11 cellular contexts compared by ENCODE assay signal in the genomic region with DNA sequence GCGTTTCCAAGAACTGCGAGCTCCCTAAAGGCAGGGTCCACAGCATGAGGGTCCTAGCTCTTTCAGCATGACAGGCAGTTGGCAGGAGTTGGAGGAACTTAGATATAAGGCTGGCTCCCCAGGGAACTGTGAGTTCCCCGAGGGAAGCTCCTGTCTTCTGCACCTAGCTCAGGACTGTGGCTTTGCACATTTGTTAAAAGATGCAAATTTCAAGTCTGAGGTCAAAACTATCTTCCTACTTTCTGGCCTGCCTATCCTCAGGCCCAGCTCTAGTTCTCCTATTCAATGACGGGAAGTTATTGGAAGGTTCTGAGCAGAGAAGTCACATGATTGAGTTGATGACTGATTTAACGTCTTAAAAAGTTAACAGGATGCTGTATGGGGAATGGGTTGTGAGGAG. TPM values are rescaled to one million over a fixed set of nuclear protein-coding genes. Genes with fewer than 3 reads are reported as not detected.
DNase-seq lines count a peak whose midpoint lies in the region; ATAC-seq and TF ChIP-seq lines count a peak whose summit lies in the region.
"Had no signal": no experiment of that assay in that cellular context is flagged by ENCODE, and none has a peak within 500 bp of the region (broad histone marks: within the 10 kb centered on the region; RNA-seq: fewer than 3 reads in every experiment).

No MANE protein-coding gene starts in this region.

- H3K36me3 ChIP-seq in OCI-LY1 (ENCODE audit: insufficient read depth, low read length) (peaks cover 3% of the 10 kb centered on the region; the same call in 1 of the 2 replicates), smooth muscle cell (ENCODE audit: low read depth) (no peaks in the 10 kb centered on the region)

- H3K9me3 ChIP-seq in OCI-LY1 (ENCODE audit: low read length) (no peaks in the 10 kb centered on the region), smooth muscle cell (replicated peaks; ENCODE audit: low read depth) (no peaks in the 10 kb centered on the region)

- 87% methylated on average over 5 of the region's 5 CpGs for WGBS in smooth muscle cell (ENCODE audit: low lambda C conversion rate)

- H3K9me2 ChIP-seq in OCI-LY1 (ENCODE audit: low read depth, low read length), result no peaks in the 10 kb centered on the region

- no peak overlapping the region for H3K4me3 ChIP-seq in OCI-LY1 (ENCODE audit: low read depth, low read length, poor library complexity, severe bottlenecking)
- H3K4me3 ChIP-seq in smooth muscle cell, result no peak overlapping the region

- in situ Hi-C loops in GM13976 (cut with MboI; ENCODE audit: low sequenced_read_pairs, unreplicated experiment), result no loop called here

- H4K20me1 ChIP-seq in OCI-LY1 (ENCODE audit: insufficient read depth, low read length) (no peaks in the 10 kb centered on the region), smooth muscle cell (ENCODE audit: low read depth) (no peaks in the 10 kb centered on the region)

- H3K79me2 ChIP-seq in OCI-LY1 (ENCODE audit: insufficient read depth, low read length) (no peaks in the 10 kb centered on the region), smooth muscle cell (ENCODE audit: low read depth) (no peaks in the 10 kb centered on the region)

- H3K27ac ChIP-seq in OCI-LY1 (ENCODE audit: low read depth, low read length, poor library complexity, severe bottlenecking), result peak overlapping the region; percentile 40
- H3K27ac ChIP-seq in smooth muscle cell (ENCODE audit: low read depth), result peak overlapping the region; percentile 79

- H3K4me2 ChIP-seq in OCI-LY1 (ENCODE audit: low read length) (no peak overlapping the region; the same call in 1 of the 2 replicates), smooth muscle cell (peak overlapping the region; percentile 66)

- DNase-seq in smooth muscle cell (lab: John Stamatoyannopoulos, UW; ENCODE audit: unreplicated experiment) (no peak), GM13976 (ENCODE audit: low spot score) (no peak), NCI-H1930 (lab: John Stamatoyannopoulos, UW) (no peak), NCI-H2227 (lab: John Stamatoyannopoulos, UW; ENCODE audit: unreplicated experiment) (no peak)
- DNase-seq: activated CD4-positive, alpha-beta T cell treated with anti-CD3 and anti-CD28 coated beads, Interleukin-2, amount 10 ng/mL, durations not matched to agents 7 days and 5 days; NCI-H1436 treated with DMSO at 0.1 percent for 48 hours; SHP77 had no signal

- H3K27me3 ChIP-seq in OCI-LY1 (ENCODE audit: insufficient read depth, low read length) (no peaks in the 10 kb centered on the region), smooth muscle cell (ENCODE audit: low read depth) (no peaks in the 10 kb centered on the region)

- no peaks in the 10 kb centered on the region for H3F3A ChIP-seq in OCI-LY1 (ENCODE audit: insufficient read depth, low read length)
- H3F3A ChIP-seq in smooth muscle cell (ENCODE audit: low read depth), result peaks cover 8% of the 10 kb centered on the region

- TF ChIP-seq CTCF in OCI-LY1 (IDR thresholded peaks at IDR 0.05; ENCODE audit: low read length) (no peak), smooth muscle cell (IDR thresholded peaks at IDR 0.05; ENCODE audit: borderline replicate concordance, insufficient read depth, poor library complexity, severe bottlenecking) (no peak), GM13976 (IDR thresholded peaks at IDR 0.05; ENCODE audit: borderline replicate concordance, control extremely low read depth, extremely low read depth, insufficient read depth, missing control alignments) (no peak)

- H2AFZ ChIP-seq in OCI-LY1 (ENCODE audit: low read length) (no peak overlapping the region), smooth muscle cell (ENCODE audit: low read depth) (no peak overlapping the region)

- peaks cover 16% of the 10 kb centered on the region for H3K4me1 ChIP-seq in OCI-LY1 (ENCODE audit: insufficient read depth, low read length, severe bottlenecking)
- peaks cover 7% of the 10 kb centered on the region for H3K4me1 ChIP-seq in smooth muscle cell (ENCODE audit: low read depth)

- peak; percentile 59 for ATAC-seq in GM18867 (IDR thresholded peaks at IDR 0.05; ENCODE audit: unreplicated experiment)
- peak; percentile 44 for ATAC-seq in HG02870 (IDR thresholded peaks at IDR 0.05; ENCODE audit: unreplicated experiment)
- no peak for ATAC-seq in esophagus mucosa

- H3K9ac ChIP-seq in OCI-LY1 (ENCODE audit: low read length) (no peak overlapping the region), smooth muscle cell (ENCODE audit: low read depth) (no peak overlapping the region)

RNA-seq across cellular contexts. Expression of gene UCP3, which starts 11.7 kb away (rescaled TPM):
- total RNA-seq in smooth muscle cell (0.54 and 0.85 TPM in 2 replicates), esophagus mucosa (0.28 TPM)
- 0.57 and 0.88 TPM in 2 replicates for polyA plus RNA-seq in smooth muscle cell

RNA-seq across cellular contexts. Expression of gene UCP2, which starts 37.9 kb away (rescaled TPM):
- total RNA-seq in smooth muscle cell (0.67 and 4.8 TPM in 2 replicates), esophagus mucosa (5.3 TPM)
- polyA plus RNA-seq in smooth muscle cell, result 8.2 and 12.7 TPM in 2 replicates
